18 cellular contexts compared by ENCODE assay signal in genomic region chr12:79255326-79255725, GRCh38.
DNase-seq lines count a peak whose midpoint lies in the region; TF ChIP-seq lines count a peak whose summit lies in the region.
"Had no signal": no experiment of that assay in that cellular context is flagged by ENCODE, and none has a peak within 500 bp of the region (broad histone marks: within the 10 kb centered on the region; RNA-seq: fewer than 3 reads in every experiment).

No MANE protein-coding gene starts in this region.

- H3K9ac ChIP-seq in mammary epithelial cell (ENCODE audit: insufficient read depth, low read length) (no peak overlapping the region), skeletal muscle satellite cell (ENCODE audit: low read depth, low read length) (no peak overlapping the region)

- no peaks in the 10 kb centered on the region for H3K36me3 ChIP-seq in breast epithelium
- H3K36me3 ChIP-seq in mammary epithelial cell (ENCODE audit: insufficient read depth, low read length): no peaks in the 10 kb centered on the region
- H3K36me3 ChIP-seq in skeletal muscle satellite cell (ENCODE audit: insufficient read depth, low read length): no peaks in the 10 kb centered on the region

- no peaks in the 10 kb centered on the region for H3K9me3 Mint-ChIP-seq in MCF 10A (ENCODE audit: unreplicated experiment)
- peaks cover 4% of the 10 kb centered on the region for H3K9me3 Mint-ChIP-seq in activated CD4-positive, alpha-beta T cell treated with anti-CD3 and anti-CD28 coated beads, Interleukin-2, amount 10 ng/mL, durations not matched to agents 7 days and 5 days
- H3K9me3 Mint-ChIP-seq: GM23338 had no signal

- POLR2A ChIA-PET in MCF 10A (lab: Yijun Ruan, JAX): no interaction called here
- POLR2A ChIA-PET in activated CD4-positive, alpha-beta T cell treated with anti-CD3 and anti-CD28 coated beads, Interleukin-2, amount 10 ng/mL, durations not matched to agents 7 days and 5 days (lab: Charles Lee): no interaction called here

- CTCF ChIA-PET in MCF 10A (lab: Yijun Ruan, JAX): no interaction called here
- CTCF ChIA-PET in mammary epithelial cell (lab: Charles Lee; ENCODE audit: low non-redundant PET): no interaction called here
- CTCF ChIA-PET in activated CD4-positive, alpha-beta T cell treated with anti-CD3 and anti-CD28 coated beads, Interleukin-2, amount 10 ng/mL, durations not matched to agents 7 days and 5 days (lab: Charles Lee): no interaction called here

- no TSS peak for BruUV-seq in MCF 10A (replicated peaks; lab: Mats Ljungman, UMichigan)
- no TSS peak for BruUV-seq in mammary epithelial cell (replicated peaks; lab: Mats Ljungman, UMichigan)

- no peak for TF ChIP-seq POLR2A in breast epithelium (IDR thresholded peaks at IDR 0.05)

- DNase-seq in MCF 10A (ENCODE audit: unreplicated experiment) (peak; percentile 56), breast epithelium (ENCODE audit: low spot score in 2 of 2) (no peak), LNCaP clone FGC (ENCODE audit: low read depth) (peak; percentile 18), mammary epithelial cell (peak; percentile 39), NCI-H146 (lab: John Stamatoyannopoulos, UW) (no peak)
- no peak for DNase-seq in activated CD4-positive, alpha-beta T cell treated with anti-CD3 and anti-CD28 coated beads, Interleukin-2, amount 10 ng/mL, durations not matched to agents 7 days and 5 days
- DNase-seq in stimulated activated CD8-positive, alpha-beta memory T cell treated with anti-CD3 and anti-CD28 coated beads, Interleukin-4, amount 100 ng/mL, for 48 hours: no peak
- DNase-seq: NCI-H1092, NCI-H1694, NCI-H345, NCI-H526 treated with DMSO at 0.1 percent for 48 hours, SW 1271 had no signal

- in situ Hi-C loops in mammary epithelial cell (cut with MboI; ENCODE audit: low sequenced_read_pairs in 2 of 2): no loop called here

- H3K4me3 Mint-ChIP-seq in MCF 10A (ENCODE audit: unreplicated experiment): no peak overlapping the region
- no peak overlapping the region for H3K4me3 Mint-ChIP-seq in activated CD4-positive, alpha-beta T cell treated with anti-CD3 and anti-CD28 coated beads, Interleukin-2, amount 10 ng/mL, durations not matched to agents 7 days and 5 days
- H3K4me3 Mint-ChIP-seq: GM23338 had no signal

- peaks cover 0 to 5% of the 10 kb centered on the region in 2 donors for H3K9me3 ChIP-seq in breast epithelium
- H3K9me3 ChIP-seq in mammary epithelial cell (replicated peaks; ENCODE audit: insufficient read depth, low read length): no peaks in the 10 kb centered on the region
- H3K9me3 ChIP-seq in skeletal muscle satellite cell (replicated peaks; ENCODE audit: low read length): no peaks in the 10 kb centered on the region

- no peaks in the 10 kb centered on the region for H4K20me1 ChIP-seq in mammary epithelial cell (ENCODE audit: insufficient read depth, low read length)

- H3K27ac Mint-ChIP-seq in MCF 10A (ENCODE audit: low read depth, unreplicated experiment): peak overlapping the region; percentile 25
- H3K27ac Mint-ChIP-seq in activated CD4-positive, alpha-beta T cell treated with anti-CD3 and anti-CD28 coated beads, Interleukin-2, amount 10 ng/mL, durations not matched to agents 7 days and 5 days: no peak overlapping the region
- H3K27ac Mint-ChIP-seq: GM23338 had no signal

- 40% methylated on average over 1 of the region's 1 CpG for WGBS in mammary epithelial cell (ENCODE audit: low coverage, missing lambda C conversion rate)

- H3K27ac ChIP-seq in breast epithelium (no peak overlapping the region), mammary epithelial cell (ENCODE audit: insufficient read depth, low read depth, low read length) (no peak overlapping the region)
- H3K27ac ChIP-seq: 22Rv1, C4-2B, SJSA1 had no signal

- H3K4me2 ChIP-seq in mammary epithelial cell (ENCODE audit: insufficient read depth, low read depth, low read length) (no peak overlapping the region), skeletal muscle satellite cell (ENCODE audit: low read length) (peak overlapping the region; percentile 1)
- H3K4me2 ChIP-seq: GM23338 had no signal

- no peaks in the 10 kb centered on the region for H3K79me2 ChIP-seq in mammary epithelial cell (ENCODE audit: insufficient read depth, low read length)

- dilution Hi-C loops in mammary epithelial cell (cut with HindIII; ENCODE audit: low sequenced_read_pairs): no loop called here

- no peaks in the 10 kb centered on the region for H3K27me3 Mint-ChIP-seq in MCF 10A (ENCODE audit: insufficient read depth, unreplicated experiment)
- H3K27me3 Mint-ChIP-seq in activated CD4-positive, alpha-beta T cell treated with anti-CD3 and anti-CD28 coated beads, Interleukin-2, amount 10 ng/mL, durations not matched to agents 7 days and 5 days: no peaks in the 10 kb centered on the region

- peaks cover 14% of the 10 kb centered on the region for H3K4me1 Mint-ChIP-seq in MCF 10A (ENCODE audit: insufficient read depth, unreplicated experiment)
- H3K4me1 Mint-ChIP-seq in activated CD4-positive, alpha-beta T cell treated with anti-CD3 and anti-CD28 coated beads, Interleukin-2, amount 10 ng/mL, durations not matched to agents 7 days and 5 days: no peaks in the 10 kb centered on the region
- H3K4me1 Mint-ChIP-seq: GM23338 had no signal

- H3K27me3 ChIP-seq in breast epithelium: no peaks in the 10 kb centered on the region
- H3K27me3 ChIP-seq in mammary epithelial cell (ENCODE audit: insufficient read depth, low read length): no peaks in the 10 kb centered on the region
- H3K27me3 ChIP-seq in skeletal muscle satellite cell (ENCODE audit: control insufficient read depth, insufficient read depth, low read length): no peaks in the 10 kb centered on the region
- H3K27me3 ChIP-seq: SJSA1 had no signal

- H3K36me3 Mint-ChIP-seq in MCF 10A (ENCODE audit: insufficient read depth, unreplicated experiment): no peaks in the 10 kb centered on the region
- H3K36me3 Mint-ChIP-seq in activated CD4-positive, alpha-beta T cell treated with anti-CD3 and anti-CD28 coated beads, Interleukin-2, amount 10 ng/mL, durations not matched to agents 7 days and 5 days (ENCODE audit: low read depth): no peaks in the 10 kb centered on the region

- TF ChIP-seq CTCF in MCF 10A (IDR thresholded peaks at IDR 0.05; ENCODE audit: unreplicated experiment) (no peak), breast epithelium (IDR thresholded peaks at IDR 0.05) (no peak), LNCaP clone FGC (IDR thresholded peaks at IDR 0.05; ENCODE audit: control insufficient read depth, extremely low read depth, insufficient read depth) (no peak), mammary epithelial cell (conservative IDR thresholded peaks at IDR 0.05 in 1 of 2, IDR thresholded peaks at IDR 0.05 in 1 of 2; ENCODE audit: extremely low read depth in 1 of 2, insufficient read depth in 1 of 2, low read depth in 1 of 2, low read length in 2 of 2) (no peak)

- H3K4me1 ChIP-seq in breast epithelium (no peaks in the 10 kb centered on the region), mammary epithelial cell (ENCODE audit: insufficient read depth, low read length) (peaks cover 15% of the 10 kb centered on the region), skeletal muscle satellite cell (ENCODE audit: control insufficient read depth, insufficient read depth, low read length) (peaks cover 15% of the 10 kb centered on the region)

- no peak overlapping the region for H3K4me3 ChIP-seq in breast epithelium
- no peak overlapping the region for H3K4me3 ChIP-seq in LNCaP clone FGC (ENCODE audit: low read depth, low read length)
- no peak overlapping the region for H3K4me3 ChIP-seq in mammary epithelial cell (replicated peaks in 1 of 3; ENCODE audit: insufficient read depth in 1 of 3, low read depth in 2 of 3, low read length in 3 of 3)
- no peak overlapping the region for H3K4me3 ChIP-seq in skeletal muscle satellite cell (ENCODE audit: low read length)
- H3K4me3 ChIP-seq: GM23338, K562, SJSA1 had no signal

- intact Hi-C loops in MCF 10A (cut with micrococcal nuclease) (no loop called here), breast epithelium (cut with DNase I; ENCODE audit: low total_unique reads) (no loop called here), mammary epithelial cell (cut with micrococcal nuclease) (no loop called here)

- no peak overlapping the region for H2AFZ ChIP-seq in mammary epithelial cell (ENCODE audit: low read depth, low read length)
- H2AFZ ChIP-seq: GM23338 had no signal

Comparison
In these comparisons a context has a peak if more than half of its experiments do, and no peak if none do; other contexts are left out.
1. DNase-seq: peak in MCF 10A (single experiment), LNCaP clone FGC (single experiment) and mammary epithelial cell (single experiment); none in breast epithelium (0 of 2), activated CD4-positive, alpha-beta T cell treated with anti-CD3 and anti-CD28 coated beads, Interleukin-2, amount 10 ng/mL, durations not matched to agents 7 days and 5 days (single experiment), NCI-H146 (single experiment) and stimulated activated CD8-positive, alpha-beta memory T cell treated with anti-CD3 and anti-CD28 coated beads, Interleukin-4, amount 100 ng/mL, for 48 hours (single experiment).